19 cellular contexts compared by ENCODE assay signal in the genomic region with DNA sequence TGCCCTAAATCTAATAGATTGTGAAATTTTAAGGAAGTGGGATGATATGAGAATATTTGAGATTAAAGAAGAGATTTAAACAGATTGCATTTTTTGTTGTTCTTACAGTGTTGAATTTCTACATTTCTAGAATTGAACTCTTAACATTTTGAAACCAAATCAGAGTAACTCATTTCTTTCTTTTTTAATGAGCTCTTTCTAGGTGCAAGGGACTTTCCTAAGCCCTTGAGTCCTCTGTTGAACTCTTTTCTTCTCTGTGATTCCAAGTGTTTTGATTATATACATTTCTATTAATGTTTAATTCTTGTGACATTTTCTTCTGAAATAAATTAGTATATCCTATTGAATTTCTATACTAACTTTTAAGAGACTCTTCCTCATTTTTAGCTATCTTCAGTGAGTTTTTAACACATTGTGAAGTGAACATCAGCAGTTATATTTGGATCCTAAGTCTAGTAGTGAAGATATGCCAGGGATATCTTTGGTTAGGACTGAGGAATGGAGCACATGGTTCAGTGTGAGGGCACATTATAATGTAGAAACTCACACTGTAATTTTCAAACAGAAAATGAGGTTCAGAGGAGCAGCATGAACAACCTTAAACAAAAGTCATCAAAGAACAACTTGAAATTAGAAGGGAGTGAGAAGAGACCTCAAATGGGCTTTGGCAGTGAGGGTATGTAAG. TPM values are rescaled to one million over a fixed set of nuclear protein-coding genes. Genes with fewer than 3 reads are reported as not detected.
A peak's percentile ranks its signal among the peaks of the same experiment; 100 is the strongest.
DNase-seq lines count a peak whose midpoint lies in the region; ATAC-seq, FAIRE-seq and TF ChIP-seq lines count a peak whose summit lies in the region.
"Had no signal": no experiment of that assay in that cellular context is flagged by ENCODE, and none has a peak within 500 bp of the region (broad histone marks: within the 10 kb centered on the region; RNA-seq: fewer than 3 reads in every experiment).

No MANE protein-coding gene starts in this region.

- H3K9me3 Mint-ChIP-seq in memory B cell = no peaks in the 10 kb centered on the region
- H3K9me3 Mint-ChIP-seq in T-cell = no peaks in the 10 kb centered on the region
- H3K9me3 Mint-ChIP-seq: CD14-positive monocyte; CD4-positive, alpha-beta memory T cell; HFFc6 had no signal

- FAIRE-seq in GM18507 (lab: Jason Lieb, UNC) = peak; percentile 42
- FAIRE-seq: A204.1 had no signal

- ATAC-seq in memory B cell (ENCODE audit: low read depth) = no peak
- ATAC-seq in T-cell (replicated peaks in 1 of 4) = no peak
- ATAC-seq: HCT116 had no signal

- H3K4me3 ChIP-seq in KMS-11 (IDR thresholded peaks at IDR 0.05; ENCODE audit: insufficient read depth, low read depth, low read length) = no peak overlapping the region
- H3K4me3 ChIP-seq: BLaER1 had no signal

- H3K4me1 ChIP-seq in KMS-11 (ENCODE audit: low read depth, poor library complexity, severe bottlenecking) = peaks cover 22% of the 10 kb centered on the region
- H3K4me1 ChIP-seq: BLaER1 had no signal

- no peak overlapping the region for H3K4me3 Mint-ChIP-seq in memory B cell
- H3K4me3 Mint-ChIP-seq in T-cell = no peak overlapping the region
- H3K4me3 Mint-ChIP-seq: CD14-positive monocyte; CD4-positive, alpha-beta memory T cell; HFFc6 had no signal

- H3K4me2 ChIP-seq in KMS-11 = peak overlapping the region; percentile 14
- H3K4me2 ChIP-seq: BLaER1 had no signal

- POLR2A ChIA-PET in T-cell (lab: Charles Lee) = no interaction called here

- DNase-seq in GM18507 (ENCODE audit: extremely low spot score, insufficient read length, low read depth) (no peak), memory B cell (ENCODE audit: low spot score in 2 of 2) (no peak), NCI-H1930 (lab: John Stamatoyannopoulos, UW) (no peak), AG20443 (ENCODE audit: low spot score) (no peak), T-cell (no peak)
- DNase-seq: ACHN; CD4-positive, alpha-beta memory T cell; DMS153; DMS79; GDM1; GOT3; H7; HFFc6 had no signal

- H3K4me1 Mint-ChIP-seq in memory B cell (peaks cover 2% of the 10 kb centered on the region), T-cell (peaks cover 0 to 1% (median 0%) of the 10 kb centered on the region in 3 donors)
- H3K4me1 Mint-ChIP-seq: CD14-positive monocyte had no signal

- no peak overlapping the region for H3K9ac ChIP-seq in KMS-11
- H3K9ac ChIP-seq: BLaER1 had no signal

- CTCF ChIA-PET in T-cell (lab: Charles Lee) = no interaction called here

- no peaks in the 10 kb centered on the region for H3K79me2 ChIP-seq in KMS-11 (ENCODE audit: insufficient read depth, low read depth)

- no peaks in the 10 kb centered on the region for H3K36me3 ChIP-seq in KMS-11 (ENCODE audit: insufficient read depth)

- H3K27me3 Mint-ChIP-seq in memory B cell = no peaks in the 10 kb centered on the region
- no peaks in the 10 kb centered on the region for H3K27me3 Mint-ChIP-seq in T-cell
- H3K27me3 Mint-ChIP-seq: CD4-positive, alpha-beta memory T cell had no signal

- H3K36me3 Mint-ChIP-seq in memory B cell = peaks cover 7% of the 10 kb centered on the region
- H3K36me3 Mint-ChIP-seq in T-cell = peaks cover 17% of the 10 kb centered on the region

- no peaks in the 10 kb centered on the region for H4K20me1 ChIP-seq in KMS-11 (ENCODE audit: insufficient read depth)
- H4K20me1 ChIP-seq: BLaER1 had no signal

- no peak for TF ChIP-seq CTCF in KMS-11 (conservative IDR thresholded peaks at IDR 0.05; ENCODE audit: low read depth, low read length)

- H3K27ac ChIP-seq in KMS-11 = 0 out of 2 replicates have a peak overlapping the region, but pooled peaks have one; percentile 18
- H3K27ac ChIP-seq: BLaER1, HL-60 had no signal

- no peaks in the 10 kb centered on the region for H3K27me3 ChIP-seq in KMS-11 (ENCODE audit: insufficient read depth, low read depth)
- H3K27me3 ChIP-seq: BLaER1 had no signal

- H3K27ac Mint-ChIP-seq in memory B cell (peak overlapping the region; percentile 46), T-cell (no peak overlapping the region)
- H3K27ac Mint-ChIP-seq: CD14-positive monocyte, HFFc6 had no signal

- H2AFZ ChIP-seq in KMS-11 (ENCODE audit: low read depth) = no peak overlapping the region

RNA-seq across cellular contexts. Expression of a gene that starts 53.1 kb away (rescaled TPM):
- total RNA-seq in T-cell = 10 to 100 TPM in 3 of 5 donors, 1 to 10 TPM in 2; 6.4 to 11.8 (median 10.4) TPM
